ENCODE assay signal across 8 cellular contexts in genomic region chr16:78100162-78100467, GRCh38. TPM values are rescaled to one million over a fixed set of nuclear protein-coding genes. Genes with fewer than 3 reads are reported as not detected.
DNase-seq lines count a peak whose midpoint lies in the region; ATAC-seq and TF ChIP-seq lines count a peak whose summit lies in the region.

No MANE protein-coding gene starts in this region.

- no peaks in the 10 kb centered on the region for H3F3A ChIP-seq in PC-3 (ENCODE audit: low read length, unreplicated experiment)

- 24% methylated on average over 6 of the region's 6 CpGs for WGBS in esophagus muscularis mucosa

- no peaks in the 10 kb centered on the region for H4K20me1 ChIP-seq in PC-3 (ENCODE audit: low read length)

- TF ChIP-seq CTCF in PC-3 (conservative IDR thresholded peaks at IDR 0.05; ENCODE audit: low read depth, low read length) (no peak), esophagus muscularis mucosa (IDR thresholded peaks at IDR 0.05) (no peak), retinal pigment epithelial cell (conservative IDR thresholded peaks at IDR 0.05; ENCODE audit: low read depth, low read length) (no peak)

- no peak for DNase-seq in PC-3
- no peak for DNase-seq in esophagus muscularis mucosa (ENCODE audit: extremely low spot score)
- no peak for DNase-seq in retinal pigment epithelial cell (ENCODE audit: low read depth)
- DNase-seq in ureter (ENCODE audit: low spot score), result no peak
- no peak for DNase-seq in A172 (ENCODE audit: low spot score)

- peaks cover 17% of the 10 kb centered on the region for H3K4me1 ChIP-seq in PC-3 (ENCODE audit: insufficient read depth, low read length)
- peaks cover 10 to 26% (median 20%) of the 10 kb centered on the region in 4 donors for H3K4me1 ChIP-seq in esophagus muscularis mucosa

- TF ChIP-seq POLR2A in esophagus muscularis mucosa (IDR thresholded peaks at IDR 0.05; ENCODE audit: low read depth), result no peak

- H3K27ac ChIP-seq in PC-3 (ENCODE audit: low read length) (no peak overlapping the region), esophagus muscularis mucosa (replicated peaks in 1 of 4) (peak overlapping the region; percentile 93 to 98 (median 94))

- H3K9ac ChIP-seq in PC-3 (ENCODE audit: low read length), result peak overlapping the region; percentile 86

- H2AFZ ChIP-seq in PC-3 (ENCODE audit: low read length), result peak overlapping the region; percentile 99

- POLR2A ChIA-PET in PC-3 (lab: Charles Lee; ENCODE audit: unreplicated experiment), result no interaction called here

- no peak for TF ChIP-seq EP300 in esophagus muscularis mucosa (IDR thresholded peaks at IDR 0.05)

- peak overlapping the region; percentile 96 for H3K4me2 ChIP-seq in PC-3 (ENCODE audit: low read length)

- ATAC-seq in GM19395 (IDR thresholded peaks at IDR 0.05; ENCODE audit: unreplicated experiment) (peak; percentile 1), PC-3 (no peak; the same call in 1 of the 2 replicates), HG02571 (IDR thresholded peaks at IDR 0.05; ENCODE audit: unreplicated experiment) (no peak)
- ATAC-seq in activated CD4-positive, CD25-positive, alpha-beta regulatory T cell treated with anti-CD3 and anti-CD28 coated beads, Interleukin-2, amount 50 U/mL, for 24 hours, result no peak

- H3K9me2 ChIP-seq in PC-3 (replicated peaks; ENCODE audit: low read length), result no peaks in the 10 kb centered on the region

- H3K27me3 ChIP-seq in PC-3 (ENCODE audit: low read length), result no peaks in the 10 kb centered on the region
- H3K27me3 ChIP-seq in esophagus muscularis mucosa, result no peaks in the 10 kb centered on the region

- intact Hi-C loops in PC-3 (cut with micrococcal nuclease), result no loop called here
- intact Hi-C loops in esophagus muscularis mucosa (cut with DNase I), result no loop called here

- H3K79me2 ChIP-seq in PC-3 (ENCODE audit: low read length), result peaks cover 7% of the 10 kb centered on the region

- CTCF ChIA-PET in PC-3 (lab: Charles Lee), result no interaction called here

- H3K9me3 ChIP-seq in PC-3 (ENCODE audit: low read length) (no peaks in the 10 kb centered on the region), esophagus muscularis mucosa (no peaks in the 10 kb centered on the region)

- H3K4me3 ChIP-seq in PC-3 (ENCODE audit: low read length), result peak overlapping the region; percentile 95
- H3K4me3 ChIP-seq in esophagus muscularis mucosa, result peak overlapping the region; percentile 75 to 100 (median 98)
- peak overlapping the region; percentile 89 for H3K4me3 ChIP-seq in retinal pigment epithelial cell (ENCODE audit: low read length)

- no TSS peak for BruUV-seq in PC-3 (replicated peaks; lab: Mats Ljungman, UMichigan)

- no peaks in the 10 kb centered on the region for H3K36me3 ChIP-seq in PC-3 (ENCODE audit: low read depth, low read length)
- no peaks in the 10 kb centered on the region for H3K36me3 ChIP-seq in esophagus muscularis mucosa

RNA-seq across cellular contexts. Expression of gene WWOX, which starts 0.7 kb away (rescaled TPM):
- 28.3 and 60.7 TPM in 2 replicates for total RNA-seq in PC-3 (2014; rRNA removed)
- 10 to 100 TPM; 14.4 to 27.8 (median 15.4) TPM for total RNA-seq in esophagus muscularis mucosa
- 23.5 TPM for total RNA-seq in ureter
- total RNA-seq in A172 (2014; rRNA removed; shearing (Covaris generic)), result 26.1 and 29.6 TPM in 2 replicates
